ENCODE assay signal across 2 cellular contexts in the genomic region with DNA sequence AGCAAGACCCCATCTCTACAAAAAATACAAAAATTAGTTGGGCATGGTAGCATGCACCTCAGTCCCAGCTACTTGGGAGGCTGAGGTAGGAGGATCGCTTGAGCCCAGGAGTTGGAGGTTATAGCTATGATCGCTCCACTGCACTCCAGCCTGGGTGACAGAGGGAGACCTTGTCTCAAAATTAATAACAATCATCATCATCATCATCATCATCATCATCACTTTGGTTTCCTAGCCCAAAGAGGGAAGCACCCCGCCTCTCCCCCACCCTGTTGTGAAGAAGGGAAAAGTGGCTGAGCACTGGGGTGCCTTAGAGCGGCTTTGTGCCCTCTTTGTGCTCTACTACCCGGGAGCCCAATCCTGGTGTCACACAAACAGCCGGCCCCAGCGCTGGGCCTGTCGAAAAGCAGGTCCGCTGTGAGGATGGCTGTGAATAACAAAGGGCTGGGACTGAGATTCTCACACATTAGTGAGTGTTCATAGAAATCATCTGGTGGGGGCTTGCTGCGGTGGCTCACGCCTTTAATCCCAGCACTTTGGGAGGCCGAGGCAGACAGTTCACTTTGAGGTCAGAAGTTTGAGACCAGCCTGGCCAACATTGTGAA.
TF ChIP-seq lines count a peak whose summit lies in the region.

No MANE protein-coding gene starts in this region.

TF ChIP-seq in GM23338, 12 proteins besides CTCF, POLR2A, EP300 and RAD21 (continues in another document):
- TF ChIP-seq, protein P1, sequence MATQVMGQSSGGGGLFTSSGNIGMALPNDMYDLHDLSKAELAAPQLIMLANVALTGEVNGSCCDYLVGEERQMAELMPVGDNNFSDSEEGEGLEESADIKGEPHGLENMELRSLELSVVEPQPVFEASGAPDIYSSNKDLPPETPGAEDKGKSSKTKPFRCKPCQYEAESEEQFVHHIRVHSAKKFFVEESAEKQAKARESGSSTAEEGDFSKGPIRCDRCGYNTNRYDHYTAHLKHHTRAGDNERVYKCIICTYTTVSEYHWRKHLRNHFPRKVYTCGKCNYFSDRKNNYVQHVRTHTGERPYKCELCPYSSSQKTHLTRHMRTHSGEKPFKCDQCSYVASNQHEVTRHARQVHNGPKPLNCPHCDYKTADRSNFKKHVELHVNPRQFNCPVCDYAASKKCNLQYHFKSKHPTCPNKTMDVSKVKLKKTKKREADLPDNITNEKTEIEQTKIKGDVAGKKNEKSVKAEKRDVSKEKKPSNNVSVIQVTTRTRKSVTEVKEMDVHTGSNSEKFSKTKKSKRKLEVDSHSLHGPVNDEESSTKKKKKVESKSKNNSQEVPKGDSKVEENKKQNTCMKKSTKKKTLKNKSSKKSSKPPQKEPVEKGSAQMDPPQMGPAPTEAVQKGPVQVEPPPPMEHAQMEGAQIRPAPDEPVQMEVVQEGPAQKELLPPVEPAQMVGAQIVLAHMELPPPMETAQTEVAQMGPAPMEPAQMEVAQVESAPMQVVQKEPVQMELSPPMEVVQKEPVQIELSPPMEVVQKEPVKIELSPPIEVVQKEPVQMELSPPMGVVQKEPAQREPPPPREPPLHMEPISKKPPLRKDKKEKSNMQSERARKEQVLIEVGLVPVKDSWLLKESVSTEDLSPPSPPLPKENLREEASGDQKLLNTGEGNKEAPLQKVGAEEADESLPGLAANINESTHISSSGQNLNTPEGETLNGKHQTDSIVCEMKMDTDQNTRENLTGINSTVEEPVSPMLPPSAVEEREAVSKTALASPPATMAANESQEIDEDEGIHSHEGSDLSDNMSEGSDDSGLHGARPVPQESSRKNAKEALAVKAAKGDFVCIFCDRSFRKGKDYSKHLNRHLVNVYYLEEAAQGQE (IDR thresholded peaks at IDR 0.05; ENCODE audit: unreplicated experiment): no peak
- TF ChIP-seq EZH2 (IDR thresholded peaks at IDR 0.05; ENCODE audit: low read depth, unreplicated experiment) (no peak), POLR2AphosphoS5 (IDR thresholded peaks at IDR 0.05; ENCODE audit: low read depth) (no peak), EZH2phosphoT487 (IDR thresholded peaks at IDR 0.05; ENCODE audit: unreplicated experiment) (no peak), STAT1 (IDR thresholded peaks at IDR 0.05; ENCODE audit: unreplicated experiment) (no peak), ZNF114 (CRISPR knock-in tag; IDR thresholded peaks at IDR 0.05) (no peak), ZNF331 (CRISPR knock-in tag; IDR thresholded peaks at IDR 0.05; ENCODE audit: low read depth) (no peak), NANOG (IDR thresholded peaks at IDR 0.05; ENCODE audit: borderline replicate concordance) (no peak), JUNB (IDR thresholded peaks at IDR 0.05; ENCODE audit: unreplicated experiment) (no peak)
- TF ChIP-seq, protein P2, sequence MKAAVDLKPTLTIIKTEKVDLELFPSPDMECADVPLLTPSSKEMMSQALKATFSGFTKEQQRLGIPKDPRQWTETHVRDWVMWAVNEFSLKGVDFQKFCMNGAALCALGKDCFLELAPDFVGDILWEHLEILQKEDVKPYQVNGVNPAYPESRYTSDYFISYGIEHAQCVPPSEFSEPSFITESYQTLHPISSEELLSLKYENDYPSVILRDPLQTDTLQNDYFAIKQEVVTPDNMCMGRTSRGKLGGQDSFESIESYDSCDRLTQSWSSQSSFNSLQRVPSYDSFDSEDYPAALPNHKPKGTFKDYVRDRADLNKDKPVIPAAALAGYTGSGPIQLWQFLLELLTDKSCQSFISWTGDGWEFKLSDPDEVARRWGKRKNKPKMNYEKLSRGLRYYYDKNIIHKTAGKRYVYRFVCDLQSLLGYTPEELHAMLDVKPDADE (IDR thresholded peaks at IDR 0.05): no peak

TF ChIP-seq in IMR-90, 13 proteins besides CTCF, POLR2A, EP300 and RAD21 (continued from another document):
- TF ChIP-seq USF2 (IDR thresholded peaks at IDR 0.05; ENCODE audit: low read depth, low read length) (no peak), RCOR1 (IDR thresholded peaks at IDR 0.05; ENCODE audit: insufficient replicate concordance, low read length) (no peak), MXI1 (IDR thresholded peaks at IDR 0.05; ENCODE audit: borderline replicate concordance, low read depth, low read length) (no peak), MAZ (IDR thresholded peaks at IDR 0.05; ENCODE audit: borderline replicate concordance, low read depth, low read length) (no peak), SMC3 (IDR thresholded peaks at IDR 0.05; ENCODE audit: low read depth, low read length) (no peak), CEBPB (IDR thresholded peaks at IDR 0.05; ENCODE audit: low read depth, low read length) (no peak)
- TF ChIP-seq, protein P3, sequence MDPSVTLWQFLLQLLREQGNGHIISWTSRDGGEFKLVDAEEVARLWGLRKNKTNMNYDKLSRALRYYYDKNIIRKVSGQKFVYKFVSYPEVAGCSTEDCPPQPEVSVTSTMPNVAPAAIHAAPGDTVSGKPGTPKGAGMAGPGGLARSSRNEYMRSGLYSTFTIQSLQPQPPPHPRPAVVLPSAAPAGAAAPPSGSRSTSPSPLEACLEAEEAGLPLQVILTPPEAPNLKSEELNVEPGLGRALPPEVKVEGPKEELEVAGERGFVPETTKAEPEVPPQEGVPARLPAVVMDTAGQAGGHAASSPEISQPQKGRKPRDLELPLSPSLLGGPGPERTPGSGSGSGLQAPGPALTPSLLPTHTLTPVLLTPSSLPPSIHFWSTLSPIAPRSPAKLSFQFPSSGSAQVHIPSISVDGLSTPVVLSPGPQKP (IDR thresholded peaks at IDR 0.05; ENCODE audit: borderline replicate concordance, low read depth, low read length): no peak
